In genomic region chr5:7897014-7897600, GRCh38 we compare ENCODE assay signal across 8 cellular contexts. TPM values are rescaled to one million over a fixed set of nuclear protein-coding genes. Genes with fewer than 3 reads are reported as not detected.
A peak's percentile ranks its signal among the peaks of the same experiment; 100 is the strongest.
DNase-seq lines count a peak whose midpoint lies in the region; ATAC-seq and TF ChIP-seq lines count a peak whose summit lies in the region.

No MANE protein-coding gene starts in this region.

- no peaks in the 10 kb centered on the region for H3K27me3 ChIP-seq in MG63

- no peaks in the 10 kb centered on the region for H3K9me3 ChIP-seq in MG63

- intact Hi-C loops in activated CD8-positive, alpha-beta T cell treated with anti-CD3 and anti-CD28 coated beads for 36 hours (cut with micrococcal nuclease): no loop called here

- CTCF ChIA-PET in activated CD8-positive, alpha-beta T cell treated with anti-CD3 and anti-CD28 coated beads for 36 hours (lab: Charles Lee): interaction anchor here (0.7 to 2.0 kb wide), 3 partner anchors 9 to 20 kb away, joined by 3 to 12 read pairs (median 5); no protein-coding TSS in a partner anchor

- H3K36me3 Mint-ChIP-seq in activated CD8-positive, alpha-beta T cell treated with anti-CD3 and anti-CD28 coated beads for 36 hours (ENCODE audit: low read depth): peaks cover 73% of the 10 kb centered on the region

- POLR2A ChIA-PET in activated CD8-positive, alpha-beta T cell treated with anti-CD3 and anti-CD28 coated beads for 36 hours (lab: Charles Lee): no interaction called here

- in situ Hi-C loops in ACHN (cut with HindIII; ENCODE audit: low pct_ligation_motif_present, low pct_unique_long_range_greater_than_20kb, low sequenced_read_pairs): no loop called here

- H3K4me1 Mint-ChIP-seq in activated CD8-positive, alpha-beta T cell treated with anti-CD3 and anti-CD28 coated beads for 36 hours (ENCODE audit: low read depth): peaks cover 13% of the 10 kb centered on the region

- no peak overlapping the region for H3K4me3 Mint-ChIP-seq in activated CD8-positive, alpha-beta T cell treated with anti-CD3 and anti-CD28 coated beads for 36 hours

- no peak overlapping the region for H3K27ac Mint-ChIP-seq in activated CD8-positive, alpha-beta T cell treated with anti-CD3 and anti-CD28 coated beads for 36 hours

- DNase-seq in ACHN: peak; percentile 74
- peak; percentile 55 for DNase-seq in MG63
- DNase-seq in activated CD8-positive, alpha-beta T cell treated with anti-CD3 and anti-CD28 coated beads for 36 hours: peak; percentile 53
- peak; percentile 74 for DNase-seq in islet precursor cell
- no peak for DNase-seq in NCI-H2196 treated with DMSO at 0.1 percent for 48 hours (lab: John Stamatoyannopoulos, UW; ENCODE audit: unreplicated experiment)
- no peak for DNase-seq in midbrain (lab: John Stamatoyannopoulos, UW)
- DNase-seq in GM10266 (ENCODE audit: extremely low spot score): no peak

- no peaks in the 10 kb centered on the region for H3K27me3 Mint-ChIP-seq in activated CD8-positive, alpha-beta T cell treated with anti-CD3 and anti-CD28 coated beads for 36 hours

- H3K9me3 Mint-ChIP-seq in activated CD8-positive, alpha-beta T cell treated with anti-CD3 and anti-CD28 coated beads for 36 hours: no peaks in the 10 kb centered on the region

- TF ChIP-seq CTCF in GM12875 (IDR thresholded peaks at IDR 0.05; ENCODE audit: borderline replicate concordance, insufficient read depth, low read depth, low read length) (0 out of 2 replicates have a peak, but pooled peaks have one; percentile 20), GM10266 (IDR thresholded peaks at IDR 0.05; ENCODE audit: control insufficient read depth, insufficient read depth, low read depth, missing control alignments) (no peak)
- TF ChIP-seq CTCF in activated CD8-positive, alpha-beta T cell treated with anti-CD3 and anti-CD28 coated beads for 36 hours (IDR thresholded peaks at IDR 0.05): peak; percentile 23

- H3K4me3 ChIP-seq in GM12875 (ENCODE audit: low read depth, low read length) (no peak overlapping the region), MG63 (no peak overlapping the region)

- peaks cover 100% of the 10 kb centered on the region for H3K36me3 ChIP-seq in MG63

- ATAC-seq in activated CD8-positive, alpha-beta T cell treated with anti-CD3 and anti-CD28 coated beads for 36 hours: peak; percentile 53

RNA-seq across cellular contexts. Expression of gene MTRR, which starts 28.2 kb away (rescaled TPM):
- 60.8 and 74.4 TPM in 2 replicates for total RNA-seq in MG63 (2014; rRNA removed; shearing (Covaris generic); ENCODE audit: low replicate concordance)
- total RNA-seq in activated CD8-positive, alpha-beta T cell treated with anti-CD3 and anti-CD28 coated beads for 36 hours: 10 to 100 TPM; 54.3 to 57.8 TPM

RNA-seq across cellular contexts. Expression of gene FASTKD3, which starts 28.3 kb away (rescaled TPM):
- total RNA-seq in MG63 (2014; rRNA removed; shearing (Covaris generic); ENCODE audit: low replicate concordance): 16.0 and 42.9 TPM in 2 replicates
- 10 to 100 TPM; 10.6 to 10.7 TPM for total RNA-seq in activated CD8-positive, alpha-beta T cell treated with anti-CD3 and anti-CD28 coated beads for 36 hours

RNA-seq across cellular contexts. Expression of gene CFAP90, which starts 46.2 kb away (rescaled TPM):
- not detected in 2 replicates for total RNA-seq in MG63 (2014; rRNA removed; shearing (Covaris generic); ENCODE audit: low replicate concordance)
- total RNA-seq in activated CD8-positive, alpha-beta T cell treated with anti-CD3 and anti-CD28 coated beads for 36 hours: not detected

Comparison
In these comparisons a context has a peak if more than half of its experiments do, and no peak if none do; other contexts are left out.
1. DNase-seq: peak in ACHN (single experiment), MG63 (single experiment), activated CD8-positive, alpha-beta T cell treated with anti-CD3 and anti-CD28 coated beads for 36 hours (single experiment) and islet precursor cell (single experiment); none in NCI-H2196 treated with DMSO at 0.1 percent for 48 hours (single experiment), midbrain (single experiment) and GM10266 (single experiment).